22 cellular contexts compared by ENCODE assay signal in genomic region chr1:218494000-218494399, GRCh38.
"Had no signal": no experiment of that assay in that cellular context is flagged by ENCODE, and none has a peak within 500 bp of the region (broad histone marks: within the 10 kb centered on the region; RNA-seq: fewer than 3 reads in every experiment).

No MANE protein-coding gene starts in this region.

- H3K27me3 Mint-ChIP-seq: central memory CD8-positive, alpha-beta T cell had no signal

- H3K4me3 Mint-ChIP-seq: activated CD8-positive, alpha-beta T cell treated with anti-CD3 and anti-CD28 coated beads, Interleukin-2, amount 10 ng/mL, durations not matched to agents 7 days and 5 days; activated T-cell treated with anti-CD3 and anti-CD28 coated beads, Interleukin-2, amount 50 U/mL, for 72 hours; central memory CD8-positive, alpha-beta T cell; natural killer cell treated with Interleukin-12 subunit alpha and Interleukin-12 subunit beta and Interleukin-15 and Interleukin-18, amount 100 ng/mL, for 72 hours; stimulated activated naive CD8-positive, alpha-beta T cell treated with anti-CD3 and anti-CD28 coated beads, Interleukin-15, Interleukin-2, amounts not matched to agents 100 ng/mL and 50 ng/mL, for 24 hours; T-helper 17 cell had no signal

- H3K27me3 ChIP-seq: body of pancreas, esophagus squamous epithelium, spleen, testis, upper lobe of right lung had no signal

- H3K27ac Mint-ChIP-seq: activated CD8-positive, alpha-beta T cell treated with anti-CD3 and anti-CD28 coated beads, Interleukin-2, amount 10 ng/mL, durations not matched to agents 7 days and 5 days; activated naive CD4-positive, alpha-beta T cell treated with anti-CD3 and anti-CD28 coated beads, Interleukin-2, amount 50 U/mL, for 72 hours; activated T-cell treated with anti-CD3 and anti-CD28 coated beads, Interleukin-2, amount 50 U/mL, for 72 hours; natural killer cell treated with Interleukin-12 subunit alpha and Interleukin-12 subunit beta and Interleukin-15 and Interleukin-18, amount 100 ng/mL, for 72 hours; stimulated activated naive CD8-positive, alpha-beta T cell treated with anti-CD3 and anti-CD28 coated beads, Interleukin-15, Interleukin-2, amounts not matched to agents 100 ng/mL and 50 ng/mL, for 24 hours; T-helper 17 cell had no signal

- H3K27ac ChIP-seq: body of pancreas, esophagus squamous epithelium, left ventricle myocardium inferior, prostate gland, spleen, testis, upper lobe of right lung had no signal

- H3K36me3 ChIP-seq: esophagus squamous epithelium, left ventricle myocardium inferior, prostate gland, spleen, upper lobe of right lung had no signal

- H3K4me3 ChIP-seq: body of pancreas, coronary artery, esophagus squamous epithelium, left ventricle myocardium inferior, prostate gland, spleen, testis, upper lobe of right lung had no signal

- H3K4me1 ChIP-seq: body of pancreas, prostate gland, testis had no signal

- ATAC-seq: activated CD8-positive, alpha-beta T cell treated with anti-CD3 and anti-CD28 coated beads, Interleukin-2, amount 10 ng/mL, durations not matched to agents 7 days and 5 days; activated naive CD4-positive, alpha-beta T cell treated with anti-CD3 and anti-CD28 coated beads, Interleukin-2, amount 50 U/mL, for 72 hours; activated T-cell treated with anti-CD3 and anti-CD28 coated beads, Interleukin-2, amount 50 U/mL, for 72 hours; body of pancreas; natural killer cell treated with Interleukin-12 subunit alpha and Interleukin-12 subunit beta and Interleukin-15 and Interleukin-18, amount 100 ng/mL, for 72 hours; sciatic nerve; T-helper 17 cell; upper lobe of right lung had no signal

- H3K9me3 Mint-ChIP-seq: activated T-cell treated with anti-CD3 and anti-CD28 coated beads, Interleukin-2, amount 50 U/mL, for 72 hours; central memory CD8-positive, alpha-beta T cell; stimulated activated naive CD8-positive, alpha-beta T cell treated with anti-CD3 and anti-CD28 coated beads, Interleukin-15, Interleukin-2, amounts not matched to agents 100 ng/mL and 50 ng/mL, for 24 hours had no signal

- DNase-seq: activated CD4-positive, alpha-beta T cell treated with anti-CD3 and anti-CD28 coated beads for 48 hours; activated CD8-positive, alpha-beta memory T cell treated with anti-CD3 and anti-CD28 coated beads, Interleukin-2, amount 50 U/mL, for 4 hours; activated CD8-positive, alpha-beta T cell treated with anti-CD3 and anti-CD28 coated beads, Interleukin-2, amount 10 ng/mL, durations not matched to agents 7 days and 5 days; activated gamma-delta T cell; activated T-cell treated with anti-CD3 and anti-CD28 coated beads, Interleukin-2, amount 50 U/mL, for 72 hours; body of pancreas; effector CD4-positive, alpha-beta T cell; esophagus squamous epithelium; foreskin fibroblast; hippocampal formation; left ventricle myocardium inferior; spleen; T-helper 17 cell; testis; upper lobe of right lung had no signal

- H3K9me3 ChIP-seq: body of pancreas, esophagus squamous epithelium, left ventricle myocardium inferior, prostate gland, spleen, testis, upper lobe of right lung had no signal

- H3K4me1 Mint-ChIP-seq: central memory CD8-positive, alpha-beta T cell had no signal

- H3K36me3 Mint-ChIP-seq: activated naive CD4-positive, alpha-beta T cell treated with anti-CD3 and anti-CD28 coated beads, Interleukin-2, amount 50 U/mL, for 72 hours; natural killer cell treated with Interleukin-12 subunit alpha and Interleukin-12 subunit beta and Interleukin-15 and Interleukin-18, amount 100 ng/mL, for 72 hours had no signal
